Comparison of ENCODE assay signal across 21 cellular contexts in genomic region chr5:76729373-76730290, GRCh38. TPM values are rescaled to one million over a fixed set of nuclear protein-coding genes. Genes with fewer than 3 reads are reported as not detected.
DNase-seq lines count a peak whose midpoint lies in the region; ATAC-seq, FAIRE-seq and TF ChIP-seq lines count a peak whose summit lies in the region.
"Had no signal": no experiment of that assay in that cellular context is flagged by ENCODE, and none has a peak within 500 bp of the region (broad histone marks: within the 10 kb centered on the region; RNA-seq: fewer than 3 reads in every experiment).

No MANE protein-coding gene starts in this region.

- ATAC-seq in K562 (no peak), right lobe of liver (no peak)
- ATAC-seq in stimulated activated effector memory CD8-positive, alpha-beta T cell treated with anti-CD3 and anti-CD28 coated beads, Interleukin-12 subunit alpha, Interleukin-12 subunit beta, amount 100 ng/mL, for 72 hours, result no peak

- no peaks in the 10 kb centered on the region for H3K27me3 ChIP-seq in CD8-positive, alpha-beta memory T cell (ENCODE audit: insufficient read depth, low read length, poor library complexity, severe bottlenecking)
- H3K27me3 ChIP-seq in K562 (ENCODE audit: control insufficient read depth in 2 of 2, insufficient read depth in 2 of 2, low read length in 2 of 2) (no peaks in the 10 kb centered on the region), right lobe of liver (no peaks in the 10 kb centered on the region)

- no peak overlapping the region for H3K4me2 ChIP-seq in K562 (ENCODE audit: insufficient read depth, low read length)

- TF ChIP-seq RAD21 in K562 (CRISPR knock-in tag; conservative IDR thresholded peaks at IDR 0.05 in 1 of 2, IDR thresholded peaks at IDR 0.05 in 1 of 2), result no peak

- H3K9me3 ChIP-seq in CD8-positive, alpha-beta memory T cell (ENCODE audit: low read length), result peaks cover 10% of the 10 kb centered on the region
- H3K9me3 ChIP-seq in K562 (replicated peaks; ENCODE audit: control insufficient read depth, insufficient read depth, low read depth, low read length) (peaks cover 4% of the 10 kb centered on the region), right lobe of liver (no peaks in the 10 kb centered on the region)

- H3K27me3 Mint-ChIP-seq in CD8-positive, alpha-beta memory T cell, result no peaks in the 10 kb centered on the region
- peaks cover 0 to 6% (median 5%) of the 10 kb centered on the region in 3 donors for H3K27me3 Mint-ChIP-seq in immature natural killer cell (ENCODE audit: low read depth in 3 of 3)
- H3K27me3 Mint-ChIP-seq: CD4-positive, alpha-beta T cell had no signal

- H3K36me3 ChIP-seq in CD8-positive, alpha-beta memory T cell (ENCODE audit: insufficient read depth, low read length), result no peaks in the 10 kb centered on the region
- H3K36me3 ChIP-seq in K562 (ENCODE audit: control insufficient read depth, insufficient read depth, low read length), result peaks cover 20% of the 10 kb centered on the region
- H3K36me3 ChIP-seq in right lobe of liver, result no peaks in the 10 kb centered on the region

- H3K79me2 ChIP-seq in K562 (ENCODE audit: control insufficient read depth, insufficient read depth, low read length), result peaks cover 6% of the 10 kb centered on the region; the same call in 1 of the 3 replicates

- peaks cover 4 to 39% (median 18%) of the 10 kb centered on the region in 3 donors for H3K36me3 Mint-ChIP-seq in CD8-positive, alpha-beta memory T cell
- peaks cover 31 to 40% (median 32%) of the 10 kb centered on the region in 3 donors for H3K36me3 Mint-ChIP-seq in immature natural killer cell
- peaks cover 54% of the 10 kb centered on the region for H3K36me3 Mint-ChIP-seq in stimulated activated effector memory CD8-positive, alpha-beta T cell treated with anti-CD3 and anti-CD28 coated beads, Interleukin-12 subunit alpha, Interleukin-12 subunit beta, amount 100 ng/mL, for 72 hours

- FAIRE-seq in K562 (lab: Jason Lieb, UNC), result no peak
- FAIRE-seq: A204.1, D721Med, G401.6, GM12892, GM19239 had no signal

- intact Hi-C loops in K562 (cut with micrococcal nuclease) (no loop called here), right lobe of liver (cut with DNase I) (no loop called here)

- TF ChIP-seq CTCF in K562 (IDR thresholded peaks at IDR 0.05 in 2 of 3, conservative IDR thresholded peaks at IDR 0.05 in 1 of 3; ENCODE audit: insufficient read depth in 2 of 3, low read depth in 1 of 3, low read length in 3 of 3) (no peak), right lobe of liver (IDR thresholded peaks at IDR 0.05) (no peak), GM13976 (IDR thresholded peaks at IDR 0.05; ENCODE audit: borderline replicate concordance, control extremely low read depth, extremely low read depth, insufficient read depth, missing control alignments) (no peak)

- H3K4me3 ChIP-seq in CD8-positive, alpha-beta memory T cell (ENCODE audit: low read length), result no peak overlapping the region
- H3K4me3 ChIP-seq in K562, result no peak overlapping the region
- no peak overlapping the region for H3K4me3 ChIP-seq in right lobe of liver

- CTCF ChIA-PET in CD8-positive, alpha-beta memory T cell (lab: Charles Lee), result interaction anchor here (1.1 kb wide), 1 partner anchor 44 kb away, joined by 3 read pairs; no protein-coding TSS in a partner anchor
- CTCF ChIA-PET in K562 (lab: Yijun Ruan, JAX; ENCODE audit: low intra/inter-chr PET ratio), result no interaction called here

- H3K27ac Mint-ChIP-seq in CD8-positive, alpha-beta memory T cell, result peak overlapping the region; percentile 22 to 77 (median 51)
- peak overlapping the region; percentile 61 to 92 (median 76) for H3K27ac Mint-ChIP-seq in immature natural killer cell
- peak overlapping the region; percentile 75 for H3K27ac Mint-ChIP-seq in stimulated activated effector memory CD8-positive, alpha-beta T cell treated with anti-CD3 and anti-CD28 coated beads, Interleukin-12 subunit alpha, Interleukin-12 subunit beta, amount 100 ng/mL, for 72 hours
- H3K27ac Mint-ChIP-seq: B cell; CD4-positive, alpha-beta T cell had no signal

- H3K4me1 Mint-ChIP-seq in CD8-positive, alpha-beta memory T cell, result peaks cover 52 to 70% (median 60%) of the 10 kb centered on the region in 3 donors
- H3K4me1 Mint-ChIP-seq in immature natural killer cell, result peaks cover 67 to 85% of the 10 kb centered on the region in 2 donors
- peaks cover 70% of the 10 kb centered on the region for H3K4me1 Mint-ChIP-seq in stimulated activated effector memory CD8-positive, alpha-beta T cell treated with anti-CD3 and anti-CD28 coated beads, Interleukin-12 subunit alpha, Interleukin-12 subunit beta, amount 100 ng/mL, for 72 hours

- TF ChIP-seq POLR2A in K562 (conservative IDR thresholded peaks at IDR 0.05) (no peak), right lobe of liver (IDR thresholded peaks at IDR 0.05) (no peak)

- TF ChIP-seq EP300 in K562 (IDR thresholded peaks at IDR 0.05; ENCODE audit: low read length), result no peak

- no peak for DNase-seq in CD8-positive, alpha-beta memory T cell
- no peak for DNase-seq in K562 (ENCODE audit: extremely low read depth in 1 of 4, low spot score in 3 of 4)
- DNase-seq in immature natural killer cell, result no peak
- DNase-seq in stimulated activated effector memory CD8-positive, alpha-beta T cell treated with anti-CD3 and anti-CD28 coated beads, Interleukin-12 subunit alpha, Interleukin-12 subunit beta, amount 100 ng/mL, for 72 hours (ENCODE audit: low spot score in 2 of 2), result peak in 1 of 2 donors; percentile 39
- no peak for DNase-seq in right lobe of liver
- no peak for DNase-seq in GM13976 (ENCODE audit: low spot score)
- DNase-seq in cortex of kidney (lab: John Stamatoyannopoulos, UW), result no peak
- DNase-seq: C1 segment of cervical spinal cord; CD4-positive, alpha-beta T cell; COR-L47; DMS153; DMS79 treated with DMSO at 0.1 percent for 48 hours; EL; HCEC 1CT had no signal

- in situ Hi-C loops in K562 (cut with MboI), result no loop called here
- in situ Hi-C loops in GM13976 (cut with MboI; ENCODE audit: low sequenced_read_pairs, unreplicated experiment), result no loop called here

- H3K27ac ChIP-seq in CD8-positive, alpha-beta memory T cell (ENCODE audit: low read depth, low read length), result no peak overlapping the region
- H3K27ac ChIP-seq in K562 (ENCODE audit: extremely low read depth, low read depth, low read length) (no peak overlapping the region), right lobe of liver (no peak overlapping the region)
- H3K27ac ChIP-seq: HL-60 had no signal

- H3K4me3 Mint-ChIP-seq in CD8-positive, alpha-beta memory T cell, result no peak overlapping the region
- H3K4me3 Mint-ChIP-seq in immature natural killer cell, result no peak overlapping the region
- H3K4me3 Mint-ChIP-seq in stimulated activated effector memory CD8-positive, alpha-beta T cell treated with anti-CD3 and anti-CD28 coated beads, Interleukin-12 subunit alpha, Interleukin-12 subunit beta, amount 100 ng/mL, for 72 hours, result no peak overlapping the region
- H3K4me3 Mint-ChIP-seq: B cell; CD4-positive, alpha-beta T cell had no signal

- no peaks in the 10 kb centered on the region for H3K9me1 ChIP-seq in K562 (ENCODE audit: control insufficient read depth, insufficient read depth, low read length)

- H2AFZ ChIP-seq in K562 (ENCODE audit: low read depth, low read length), result no peak overlapping the region

- H3K9ac ChIP-seq in K562 (ENCODE audit: insufficient read depth in 1 of 2, low read depth in 2 of 2, low read length in 2 of 2), result no peak overlapping the region

- no TSS peak for BruUV-seq in K562 (replicated peaks; lab: Mats Ljungman, UMichigan)

- H3K9me3 Mint-ChIP-seq in CD8-positive, alpha-beta memory T cell, result peaks cover 8 to 18% (median 15%) of the 10 kb centered on the region in 5 donors
- H3K9me3 Mint-ChIP-seq in immature natural killer cell, result peaks cover 0 to 17% (median 15%) of the 10 kb centered on the region in 6 donors
- H3K9me3 Mint-ChIP-seq in stimulated activated effector memory CD8-positive, alpha-beta T cell treated with anti-CD3 and anti-CD28 coated beads, Interleukin-12 subunit alpha, Interleukin-12 subunit beta, amount 100 ng/mL, for 72 hours, result peaks cover 17% of the 10 kb centered on the region

- POLR2A ChIA-PET in CD8-positive, alpha-beta memory T cell (lab: Charles Lee), result no interaction called here
- POLR2A ChIA-PET in K562 (lab: Yijun Ruan, JAX), result no interaction called here

- H4K20me1 ChIP-seq in K562 (replicated peaks; ENCODE audit: control insufficient read depth, insufficient read depth, low read length), result no peaks in the 10 kb centered on the region

- WGBS in K562 (ENCODE audit: insufficient coverage, low coverage, missing lambda C conversion rate), result 81% methylated on average over 5 of the region's 5 CpGs
- WGBS in right lobe of liver (ENCODE audit: insufficient coverage, low coverage, low lambda C conversion rate, missing lambda C conversion rate), result 79% methylated on average over 5 of the region's 5 CpGs

- H3K4me1 ChIP-seq in CD8-positive, alpha-beta memory T cell (ENCODE audit: insufficient read depth, low read length), result peaks cover 28% of the 10 kb centered on the region
- H3K4me1 ChIP-seq in K562 (replicated peaks in 1 of 2; ENCODE audit: control insufficient read depth in 2 of 2, insufficient read depth in 2 of 2, low read length in 2 of 2) (0 out of 5 replicates have a peak, but pooled peaks cover 0 to 3% of the 10 kb centered on the region in 2 experiments), right lobe of liver (no peaks in the 10 kb centered on the region)

TF ChIP-seq in K562, 482 proteins besides CTCF, POLR2A, EP300 and RAD21 (continues in another document):
- peak; percentile 95 for TF ChIP-seq ZNF431 (CRISPR knock-in tag; IDR thresholded peaks at IDR 0.05)

RNA-seq across cellular contexts. Expression of gene F2R, which starts 13.7 kb away (rescaled TPM):
- 10 to 100 TPM; 26.6 to 27.4 TPM for total RNA-seq in CD8-positive, alpha-beta memory T cell
- 46.5 TPM for polyA plus RNA-seq in CD8-positive, alpha-beta memory T cell
- total RNA-seq in K562 (2011; cell fraction: chromatin; rRNA removed; ENCODE audit: low replicate concordance), result 26.4 and 32.1 TPM in 2 replicates
- total RNA-seq in K562 (2011; cell fraction: nucleolus; rRNA removed), result 29.2 and 33.2 TPM in 2 replicates
- total RNA-seq in K562 (2011; cell fraction: nucleoplasm; rRNA removed), result 46.1 and 60.1 TPM in 2 replicates
- 11.2 and 13.7 TPM in 2 replicates for total RNA-seq in K562 (2014; rRNA removed)
- total RNA-seq in K562 (2014; rRNA removed; fragmentation: Illumina TruSeq; extraction: Trizol), result 15.1 and 15.2 TPM in 2 replicates
- total RNA-seq in K562 (2015; rRNA removed; fragmentation: Illumina TruSeq; extraction: Trizol), result 10.5 and 11.1 TPM in 2 replicates
- total RNA-seq in K562 (2021), result 14.7 and 15.3 TPM in 2 replicates
- 34.7 and 56.5 TPM in 2 replicates for polyA plus RNA-seq in K562 (2011; rRNA removed)
- 39.1 and 73.9 TPM in 2 replicates for polyA plus RNA-seq in K562 (2011; cell fraction: cytosol; rRNA removed)
- polyA plus RNA-seq in K562 (2011; cell fraction: nucleus; rRNA removed), result 11.1 and 24.1 TPM in 2 replicates
- polyA plus RNA-seq in K562 (2012), result 10.9 and 11.1 TPM in 2 replicates
- 19.1 and 19.8 TPM in 2 replicates for polyA plus RNA-seq in K562 (2014; fragmentation: Illumina TruSeq; extraction: Trizol)
- 1 to 10 TPM; 4.0 to 4.9 TPM for polyA plus RNA-seq in K562 (2014; fragmentation: Nextera tagmentation; extraction: Ambion mirVana)
- 17.1 and 18.5 TPM in 2 replicates for polyA plus RNA-seq in K562 (2014; rRNA removed)
- polyA minus RNA-seq in K562 (2011; rRNA and poly(A)+ RNA removed), result 35.4 and 55.1 TPM in 2 replicates
- polyA minus RNA-seq in K562 (2011; cell fraction: cytosol; rRNA and poly(A)+ RNA removed), result 13.9 and 23.1 TPM in 2 replicates
- 8.1 and 19.8 TPM in 2 replicates for polyA minus RNA-seq in K562 (2011; cell fraction: nucleus; rRNA and poly(A)+ RNA removed)
- 100 to 1,000 TPM in 2 of 3 donors, 10 to 100 TPM in 1; 92.6 to 115 (median 106) TPM for polyA plus RNA-seq in immature natural killer cell
- total RNA-seq in right lobe of liver, result 10 to 100 TPM in 5 of 6 experiments, 1 to 10 TPM in 1; 3.5 to 18.4 (median 11.4) TPM
